In genomic region chr17:79932907-79933306, GRCh38 we compare ENCODE assay signal across 7 cellular contexts.
"Had no signal": no experiment of that assay in that cellular context is flagged by ENCODE, and none has a peak within 500 bp of the region (broad histone marks: within the 10 kb centered on the region; RNA-seq: fewer than 3 reads in every experiment).

No MANE protein-coding gene starts in this region.

- DNase-seq: activated gamma-delta T cell; activated T-cell treated with anti-CD3 and anti-CD28 coated beads, Interleukin-2, amount 50 U/mL, for 48 hours; esophagus squamous epithelium; foreskin fibroblast; stimulated activated CD4-positive, alpha-beta T cell treated with anti-CD3 and anti-CD28 coated beads, Interleukin-4, amount 100 ng/mL, for 4 hours; T-helper 2 cell; tibial artery had no signal
